Comparison of ENCODE assay signal across 18 cellular contexts in the genomic region with DNA sequence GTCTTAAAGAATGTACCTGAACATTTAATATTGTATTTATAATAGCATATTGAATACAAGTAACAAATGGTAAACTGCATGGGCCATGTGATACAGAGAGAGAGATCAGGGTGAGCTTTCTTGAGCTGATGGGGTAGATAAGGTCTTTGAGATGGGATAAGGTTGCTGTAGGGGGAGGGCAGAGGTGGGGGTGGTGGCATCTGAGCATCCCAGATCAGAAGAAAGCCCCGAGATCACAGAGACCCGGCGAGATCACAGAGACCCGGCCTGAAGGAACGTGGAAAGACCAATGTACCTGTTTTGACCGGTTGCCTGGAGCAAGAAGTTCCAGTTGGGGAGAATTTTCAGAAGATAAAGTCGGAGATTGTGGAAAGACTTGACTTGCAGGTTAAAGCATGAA. TPM values are rescaled to one million over a fixed set of nuclear protein-coding genes. Genes with fewer than 3 reads are reported as not detected.
A peak's percentile ranks its signal among the peaks of the same experiment; 100 is the strongest.
DNase-seq lines count a peak whose midpoint lies in the region; ATAC-seq, FAIRE-seq and TF ChIP-seq lines count a peak whose summit lies in the region.
"Had no signal": no experiment of that assay in that cellular context is flagged by ENCODE, and none has a peak within 500 bp of the region (broad histone marks: within the 10 kb centered on the region; RNA-seq: fewer than 3 reads in every experiment).

No MANE protein-coding gene starts in this region.

- peak overlapping the region in 7 of 8 donors; percentile 64 to 79 (median 78) for H3K4me3 Mint-ChIP-seq in CD4-positive, alpha-beta memory T cell
- H3K4me3 Mint-ChIP-seq in activated T-helper 17 cell treated with anti-CD3 and anti-CD28 coated beads, Interleukin-2, amount 50 U/mL, for 72 hours: peak overlapping the region; percentile 87

- peaks cover 0 to 8% (median 0%) of the 10 kb centered on the region in 8 donors for H3K9me3 Mint-ChIP-seq in CD4-positive, alpha-beta memory T cell
- H3K9me3 Mint-ChIP-seq in activated T-helper 17 cell treated with anti-CD3 and anti-CD28 coated beads, Interleukin-2, amount 50 U/mL, for 72 hours: no peaks in the 10 kb centered on the region

- TF ChIP-seq CTCF in GM12865 (IDR thresholded peaks at IDR 0.05; ENCODE audit: insufficient read depth, low read depth, low read length, missing control alignments): no peak

- H3K4me1 Mint-ChIP-seq in CD4-positive, alpha-beta memory T cell: peaks cover 71 to 97% (median 81%) of the 10 kb centered on the region in 4 donors
- H3K4me1 Mint-ChIP-seq in activated T-helper 17 cell treated with anti-CD3 and anti-CD28 coated beads, Interleukin-2, amount 50 U/mL, for 72 hours: peaks cover 65% of the 10 kb centered on the region

- H3K9ac ChIP-seq in muscle layer of colon (ENCODE audit: low read length): no peak overlapping the region

- peak overlapping the region in 1 of 2 donors; percentile 20 for H3K4me3 ChIP-seq in CD4-positive, alpha-beta memory T cell (ENCODE audit: low read length in 2 of 2)
- H3K4me3 ChIP-seq in GM12865 (ENCODE audit: low read depth, low read length) (peak overlapping the region; percentile 28), muscle layer of colon (ENCODE audit: low read depth in 1 of 2, low read length in 2 of 2) (no peak overlapping the region), small intestine (ENCODE audit: low read depth in 1 of 2, low read length in 2 of 2) (no peak overlapping the region)
- H3K4me3 ChIP-seq: ascending aorta, coronary artery, pancreas had no signal

- intact Hi-C loops in CD4-positive, alpha-beta memory T cell (cut with micrococcal nuclease): loop anchor here (1.0 to 2.0 kb wide), 2 partner anchors 19 to 33 kb away; no protein-coding TSS in a partner anchor
- intact Hi-C loops in posterior vena cava (cut with DNase I): no loop called here

- DNase-seq in CD4-positive, alpha-beta memory T cell: no peak
- DNase-seq in GM12865 (ENCODE audit: low read depth) (no peak), small intestine (no peak), posterior vena cava (ENCODE audit: low spot score) (no peak)
- DNase-seq: activated CD8-positive, alpha-beta memory T cell treated with anti-CD3 and anti-CD28 coated beads, Interleukin-2, amount 50 U/mL, for 4 hours; head of caudate nucleus; Kasumi-1; NCI-H510A treated with DMSO at 0.1 percent for 48 hours; pancreas; stimulated activated naive CD4-positive, alpha-beta T cell treated with Interleukin-2 at 50 U/mL for 16 hours had no signal

- peak overlapping the region; percentile 84 to 96 (median 91) for H3K27ac Mint-ChIP-seq in CD4-positive, alpha-beta memory T cell
- H3K27ac Mint-ChIP-seq in activated T-helper 17 cell treated with anti-CD3 and anti-CD28 coated beads, Interleukin-2, amount 50 U/mL, for 72 hours: peak overlapping the region; percentile 92

- no peaks in the 10 kb centered on the region for H3K9me3 ChIP-seq in CD4-positive, alpha-beta memory T cell (ENCODE audit: control insufficient read depth in 1 of 2, low read length in 2 of 2)
- H3K9me3 ChIP-seq in muscle layer of colon (ENCODE audit: low read length) (no peaks in the 10 kb centered on the region), small intestine (ENCODE audit: control insufficient read depth, low read depth) (no peaks in the 10 kb centered on the region)
- H3K9me3 ChIP-seq: ascending aorta, pancreas had no signal

- peaks cover 0 to 1% of the 10 kb centered on the region in 2 donors for H3K27me3 Mint-ChIP-seq in CD4-positive, alpha-beta memory T cell
- H3K27me3 Mint-ChIP-seq in activated T-helper 17 cell treated with anti-CD3 and anti-CD28 coated beads, Interleukin-2, amount 50 U/mL, for 72 hours: no peaks in the 10 kb centered on the region

- no peak for ATAC-seq in activated T-helper 17 cell treated with anti-CD3 and anti-CD28 coated beads, Interleukin-2, amount 50 U/mL, for 72 hours (replicated peaks)
- ATAC-seq in HG02870 (IDR thresholded peaks at IDR 0.05; ENCODE audit: unreplicated experiment): no peak
- ATAC-seq: HCT116, pancreas had no signal

- CTCF ChIA-PET in CD4-positive, alpha-beta memory T cell (lab: Charles Lee; ENCODE audit: partially characterized antibody): interaction anchor here (1.1 to 2.0 kb wide), 2 partner anchors 10 to 33 kb away, joined by 3 to 4 read pairs; no protein-coding TSS in a partner anchor

- no peaks in the 10 kb centered on the region for H3K27me3 ChIP-seq in CD4-positive, alpha-beta memory T cell (ENCODE audit: insufficient read depth, low read length)
- no peaks in the 10 kb centered on the region for H3K27me3 ChIP-seq in muscle layer of colon (ENCODE audit: control insufficient read depth in 1 of 2, insufficient read depth in 2 of 2, low read length in 2 of 2)
- H3K27me3 ChIP-seq in small intestine (ENCODE audit: control insufficient read depth in 2 of 2, insufficient read depth in 2 of 2, low read length in 2 of 2): no peaks in the 10 kb centered on the region
- H3K27me3 ChIP-seq: ascending aorta, pancreas had no signal

- 80 to 85% (median 84%) methylated on average over 7 of the region's 7 CpGs for WGBS in small intestine, 3 donors

- FAIRE-seq in small intestine (lab: Jason Lieb, UNC): no peak
- FAIRE-seq: pancreas, TTC549 had no signal

- POLR2A ChIA-PET in CD4-positive, alpha-beta memory T cell (lab: Charles Lee; ENCODE audit: partially characterized antibody): interaction anchor here (1.4 to 3.9 kb wide), 3 partner anchors 10 to 32 kb away, joined by 4 to 32 read pairs (median 5); no protein-coding TSS in a partner anchor

- H3K36me3 Mint-ChIP-seq in CD4-positive, alpha-beta memory T cell: peaks cover 0 to 21% of the 10 kb centered on the region in 2 donors
- peaks cover 23% of the 10 kb centered on the region for H3K36me3 Mint-ChIP-seq in activated T-helper 17 cell treated with anti-CD3 and anti-CD28 coated beads, Interleukin-2, amount 50 U/mL, for 72 hours (ENCODE audit: low read depth)

- H3K27ac ChIP-seq in CD4-positive, alpha-beta memory T cell (ENCODE audit: low read depth, low read length): peak overlapping the region; percentile 37
- H3K27ac ChIP-seq in muscle layer of colon (ENCODE audit: low read depth, low read length) (peak overlapping the region; percentile 12), small intestine (ENCODE audit: low read depth in 1 of 2, low read length in 1 of 2) (peak overlapping the region in 1 of 2 donors; percentile 20)
- H3K27ac ChIP-seq: ascending aorta, C4-2B, coronary artery, pancreas had no signal

- H3K4me1 ChIP-seq in CD4-positive, alpha-beta memory T cell (ENCODE audit: insufficient read depth, low read length): peaks cover 87% of the 10 kb centered on the region
- H3K4me1 ChIP-seq in muscle layer of colon (ENCODE audit: insufficient read depth, low read length) (peaks cover 81% of the 10 kb centered on the region), small intestine (ENCODE audit: control insufficient read depth in 2 of 2, insufficient read depth in 1 of 2, low read depth in 1 of 2, low read length in 1 of 2) (peaks cover 2 to 26% of the 10 kb centered on the region in 2 donors)

- no peaks in the 10 kb centered on the region for H3K36me3 ChIP-seq in CD4-positive, alpha-beta memory T cell (ENCODE audit: insufficient read depth, low read length)
- H3K36me3 ChIP-seq in muscle layer of colon (ENCODE audit: insufficient read depth, low read length) (no peaks in the 10 kb centered on the region), small intestine (ENCODE audit: control insufficient read depth in 2 of 2, insufficient read depth in 2 of 2, low read length in 2 of 2) (no peaks in the 10 kb centered on the region)
- H3K36me3 ChIP-seq: ascending aorta, pancreas had no signal

RNA-seq across cellular contexts. Expression of a gene that starts 6.6 kb away (rescaled TPM):
- total RNA-seq in CD4-positive, alpha-beta memory T cell: 100 to 1,000 TPM; 227 to 245 TPM
- 10 to 100 TPM; 18.5 to 57.4 TPM for polyA plus RNA-seq in CD4-positive, alpha-beta memory T cell
- total RNA-seq in activated T-helper 17 cell treated with anti-CD3 and anti-CD28 coated beads, Interleukin-2, amount 50 U/mL, for 72 hours: 100 to 1,000 TPM; 118 to 119 TPM
- 10 to 100 TPM; 28.2 to 36.3 (median 28.6) TPM for polyA plus RNA-seq in small intestine
- 100 to 1,000 TPM; 152 to 174 TPM for total RNA-seq in posterior vena cava
